ENCODE assay signal across 18 cellular contexts in the genomic region with DNA sequence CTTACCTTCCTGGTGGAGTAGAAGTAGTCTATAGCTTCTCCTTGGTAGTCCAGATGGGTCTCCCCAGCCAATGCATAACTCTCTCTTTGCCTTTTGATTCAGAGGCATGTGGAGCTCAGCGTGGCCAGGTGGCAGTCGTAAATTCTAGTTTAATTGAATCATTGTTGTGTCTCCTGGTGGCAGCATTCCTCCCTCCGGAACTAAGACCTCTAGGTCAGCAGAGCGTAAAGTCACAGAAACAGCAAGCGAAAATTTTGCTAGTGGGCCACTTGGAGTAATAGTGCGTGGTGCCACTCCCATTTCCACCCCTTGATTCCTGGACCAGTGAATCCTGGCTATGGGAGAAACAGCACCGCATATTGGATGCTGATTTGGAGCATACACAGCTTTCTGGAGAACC. TPM values are rescaled to one million over a fixed set of nuclear protein-coding genes. Genes with fewer than 3 reads are reported as not detected.
DNase-seq lines count a peak whose midpoint lies in the region; ATAC-seq lines count a peak whose summit lies in the region.
"Had no signal": no experiment of that assay in that cellular context is flagged by ENCODE, and none has a peak within 500 bp of the region (broad histone marks: within the 10 kb centered on the region; RNA-seq: fewer than 3 reads in every experiment).

No MANE protein-coding gene starts in this region.

- in situ Hi-C loops in G401 (cut with HindIII; ENCODE audit: low sequenced_read_pairs), result no loop called here

- ATAC-seq in GM19328 (IDR thresholded peaks at IDR 0.05; ENCODE audit: unreplicated experiment) (no peak), HG03432 (IDR thresholded peaks at IDR 0.05; ENCODE audit: unreplicated experiment) (no peak)
- ATAC-seq: PC-3 had no signal

- DNase-seq in G401 (ENCODE audit: low spot score) (peak; percentile 16), M059J (ENCODE audit: low read depth) (peak; percentile 23), cerebellar cortex (ENCODE audit: low spot score) (peak; percentile 13), renal cortical epithelial cell (ENCODE audit: low read depth) (peak; percentile 49), NCI-H2029 (lab: John Stamatoyannopoulos, UW) (no peak)
- DNase-seq: C1 segment of cervical spinal cord, H7, MG63, NCI-H1092, NCI-H1436 treated with DMSO at 0.1 percent for 48 hours, NCI-H2029 treated with DMSO at 0.1 percent for 48 hours, NCI-H2171 treated with DMSO at 0.1 percent for 48 hours, NCI-H446, NCI-H774, PC-3 had no signal

RNA-seq across cellular contexts. Expression of a gene that starts 3.9 kb away (rescaled TPM):
- total RNA-seq in G401 (2014; rRNA removed; shearing (Covaris generic)), result not detected in 2 replicates
- total RNA-seq in M059J (2014; rRNA removed; shearing (Covaris generic)), result 2.3 and 5.5 TPM in 2 replicates
- total RNA-seq in renal cortical epithelial cell, result 2.5 and 17.0 TPM in 2 replicates
- total RNA-seq: HT1080 had no signal
